ENCODE assay signal across 2 cellular contexts in the genomic region with DNA sequence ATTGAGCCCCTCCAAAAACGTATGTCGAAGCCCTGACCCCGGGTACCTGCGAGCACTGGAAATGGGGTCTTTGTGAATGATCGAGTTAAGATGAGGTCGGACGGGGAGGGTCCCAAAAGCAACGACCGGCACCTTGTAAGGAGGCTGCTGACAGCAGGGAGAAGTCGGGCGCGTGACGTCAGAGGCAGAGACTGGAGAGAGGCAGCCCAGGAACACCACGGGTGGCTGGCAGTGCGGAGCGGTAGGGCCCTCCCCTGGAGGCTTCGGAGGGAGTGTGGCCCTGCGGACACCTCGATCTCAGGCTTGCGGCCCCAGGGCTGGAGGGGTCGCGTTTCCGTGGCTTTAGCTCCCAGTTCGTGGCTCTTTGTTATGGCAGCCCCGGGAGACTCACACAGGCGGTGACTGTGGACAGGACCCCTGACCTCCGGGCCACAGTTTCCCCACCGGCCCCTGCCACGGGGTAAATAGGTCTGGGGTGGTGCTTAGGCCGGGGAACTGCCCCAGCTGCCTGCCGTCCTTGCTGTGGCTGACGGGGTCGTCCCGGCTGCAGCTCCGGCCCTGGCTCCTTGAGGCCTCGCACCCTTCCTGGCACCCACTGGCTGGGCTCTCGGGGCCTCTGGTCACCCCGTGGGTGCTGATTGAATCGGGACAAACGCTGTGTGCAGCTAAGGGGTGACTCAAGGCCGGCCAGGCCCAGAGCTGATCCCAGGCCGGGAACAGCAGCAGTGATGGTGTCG.
A peak's percentile ranks its signal among the peaks of the same experiment; 100 is the strongest.
TF ChIP-seq lines count a peak whose summit lies in the region.

No MANE protein-coding gene starts in this region.

TF ChIP-seq in HEK293, 187 proteins besides CTCF, POLR2A, EP300 and RAD21:
- peak; percentile 27; the same call in 1 of the 2 replicates for TF ChIP-seq ZNF600 (tag by site-specific recombination; IDR thresholded peaks at IDR 0.05)
- TF ChIP-seq INSM2 (tag by site-specific recombination; IDR thresholded peaks at IDR 0.05) = no peak
- TF ChIP-seq, protein P1, sequence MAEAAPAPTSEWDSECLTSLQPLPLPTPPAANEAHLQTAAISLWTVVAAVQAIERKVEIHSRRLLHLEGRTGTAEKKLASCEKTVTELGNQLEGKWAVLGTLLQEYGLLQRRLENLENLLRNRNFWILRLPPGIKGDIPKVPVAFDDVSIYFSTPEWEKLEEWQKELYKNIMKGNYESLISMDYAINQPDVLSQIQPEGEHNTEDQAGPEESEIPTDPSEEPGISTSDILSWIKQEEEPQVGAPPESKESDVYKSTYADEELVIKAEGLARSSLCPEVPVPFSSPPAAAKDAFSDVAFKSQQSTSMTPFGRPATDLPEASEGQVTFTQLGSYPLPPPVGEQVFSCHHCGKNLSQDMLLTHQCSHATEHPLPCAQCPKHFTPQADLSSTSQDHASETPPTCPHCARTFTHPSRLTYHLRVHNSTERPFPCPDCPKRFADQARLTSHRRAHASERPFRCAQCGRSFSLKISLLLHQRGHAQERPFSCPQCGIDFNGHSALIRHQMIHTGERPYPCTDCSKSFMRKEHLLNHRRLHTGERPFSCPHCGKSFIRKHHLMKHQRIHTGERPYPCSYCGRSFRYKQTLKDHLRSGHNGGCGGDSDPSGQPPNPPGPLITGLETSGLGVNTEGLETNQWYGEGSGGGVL (tag by site-specific recombination; IDR thresholded peaks at IDR 0.05) = no peak
- TF ChIP-seq ZNF423 (tag by site-specific recombination; IDR thresholded peaks at IDR 0.05) = no peak
- no peak for TF ChIP-seq GLI2 (tag by site-specific recombination; IDR thresholded peaks at IDR 0.05; ENCODE audit: borderline replicate concordance, low read depth)

TF ChIP-seq in H1, 55 proteins besides CTCF, POLR2A, EP300 and RAD21:
- TF ChIP-seq POU5F1 (IDR thresholded peaks at IDR 0.05; ENCODE audit: low read depth, low read length) (no peak), TAF1 (IDR thresholded peaks at IDR 0.05; ENCODE audit: low read depth, low read length) (no peak), SP4 (IDR thresholded peaks at IDR 0.05; ENCODE audit: low read length) (no peak), BCL11A (IDR thresholded peaks at IDR 0.05; ENCODE audit: low read depth in 2 of 2, low read length in 2 of 2) (no peak), SAP30 (IDR thresholded peaks at IDR 0.05; ENCODE audit: insufficient read depth, insufficient replicate concordance, low read length) (no peak), BACH1 (IDR thresholded peaks at IDR 0.05; ENCODE audit: low read length) (no peak), CHD1 (IDR thresholded peaks at IDR 0.05; ENCODE audit: low read depth, low read length) (no peak), TBP (IDR thresholded peaks at IDR 0.05; ENCODE audit: low read depth, low read length) (no peak), SUZ12 (IDR thresholded peaks at IDR 0.05; ENCODE audit: low read length) (no peak), SRF (IDR thresholded peaks at IDR 0.05; ENCODE audit: low read depth, low read length) (no peak)
- TF ChIP-seq, protein P2, sequence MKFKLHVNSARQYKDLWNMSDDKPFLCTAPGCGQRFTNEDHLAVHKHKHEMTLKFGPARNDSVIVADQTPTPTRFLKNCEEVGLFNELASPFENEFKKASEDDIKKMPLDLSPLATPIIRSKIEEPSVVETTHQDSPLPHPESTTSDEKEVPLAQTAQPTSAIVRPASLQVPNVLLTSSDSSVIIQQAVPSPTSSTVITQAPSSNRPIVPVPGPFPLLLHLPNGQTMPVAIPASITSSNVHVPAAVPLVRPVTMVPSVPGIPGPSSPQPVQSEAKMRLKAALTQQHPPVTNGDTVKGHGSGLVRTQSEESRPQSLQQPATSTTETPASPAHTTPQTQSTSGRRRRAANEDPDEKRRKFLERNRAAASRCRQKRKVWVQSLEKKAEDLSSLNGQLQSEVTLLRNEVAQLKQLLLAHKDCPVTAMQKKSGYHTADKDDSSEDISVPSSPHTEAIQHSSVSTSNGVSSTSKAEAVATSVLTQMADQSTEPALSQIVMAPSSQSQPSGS (IDR thresholded peaks at IDR 0.05; ENCODE audit: low read length) = no peak
